ENCODE assay signal across 16 cellular contexts in genomic region chr4:140137654-140138053, GRCh38. TPM values are rescaled to one million over a fixed set of nuclear protein-coding genes. Genes with fewer than 3 reads are reported as not detected.
DNase-seq lines count a peak whose midpoint lies in the region; ATAC-seq and TF ChIP-seq lines count a peak whose summit lies in the region.
"Had no signal": no experiment of that assay in that cellular context is flagged by ENCODE, and none has a peak within 500 bp of the region (broad histone marks: within the 10 kb centered on the region; RNA-seq: fewer than 3 reads in every experiment).

No MANE protein-coding gene starts in this region.

- 47 to 58% methylated on average over 4 of the region's 4 CpGs for WGBS in gastroesophageal sphincter (ENCODE audit: low coverage in 1 of 2), 2 donors

- TF ChIP-seq POLR2A in gastroesophageal sphincter (IDR thresholded peaks at IDR 0.05), result no peak

- ATAC-seq in activated T-cell treated with anti-CD3 and anti-CD28 coated beads, Interleukin-2, amount 50 U/mL, for 72 hours (replicated peaks in 1 of 2), result no peak
- peak; percentile 76 for ATAC-seq in stimulated activated naive CD8-positive, alpha-beta T cell treated with anti-CD3 and anti-CD28 coated beads, Interleukin-15, amount 100 ng/mL, for 72 hours
- no peak for ATAC-seq in gastroesophageal sphincter
- ATAC-seq: activated T-cell treated with anti-CD3 and anti-CD28 coated beads, Interleukin-2, amount 50 U/mL, for 4 hours; left lobe of liver had no signal

- H3K4me3 Mint-ChIP-seq in activated T-cell treated with anti-CD3 and anti-CD28 coated beads, Interleukin-2, amount 50 U/mL, for 72 hours, result peak overlapping the region; percentile 21 to 51
- H3K4me3 Mint-ChIP-seq in activated T-cell treated with anti-CD3 and anti-CD28 coated beads, Interleukin-2, amount 50 U/mL, for 24 hours, result no peak overlapping the region
- peak overlapping the region; percentile 72 to 80 for H3K4me3 Mint-ChIP-seq in stimulated activated naive CD8-positive, alpha-beta T cell treated with anti-CD3 and anti-CD28 coated beads, Interleukin-15, amount 100 ng/mL, for 72 hours
- H3K4me3 Mint-ChIP-seq: activated T-cell treated with anti-CD3 and anti-CD28 coated beads, Interleukin-2, amount 50 U/mL, for 4 hours had no signal

- H3K4me3 ChIP-seq in gastroesophageal sphincter, result no peak overlapping the region
- H3K4me3 ChIP-seq: esophagus muscularis mucosa had no signal

- no peak for TF ChIP-seq EP300 in gastroesophageal sphincter (IDR thresholded peaks at IDR 0.05)

- H3K27ac ChIP-seq in gastroesophageal sphincter, result no peak overlapping the region
- H3K27ac ChIP-seq: esophagus muscularis mucosa, neutrophil had no signal

- peaks cover 9% of the 10 kb centered on the region for H3K27me3 Mint-ChIP-seq in activated T-cell treated with anti-CD3 and anti-CD28 coated beads, Interleukin-2, amount 50 U/mL, for 72 hours (ENCODE audit: low read depth)
- H3K27me3 Mint-ChIP-seq in activated T-cell treated with anti-CD3 and anti-CD28 coated beads, Interleukin-2, amount 50 U/mL, for 24 hours, result no peaks in the 10 kb centered on the region
- no peaks in the 10 kb centered on the region for H3K27me3 Mint-ChIP-seq in stimulated activated naive CD8-positive, alpha-beta T cell treated with anti-CD3 and anti-CD28 coated beads, Interleukin-15, amount 100 ng/mL, for 72 hours

- peaks cover 0 to 3% of the 10 kb centered on the region in 2 donors for H3K36me3 Mint-ChIP-seq in activated T-cell treated with anti-CD3 and anti-CD28 coated beads, Interleukin-2, amount 50 U/mL, for 72 hours (ENCODE audit: insufficient read depth in 2 of 2)
- H3K36me3 Mint-ChIP-seq in activated T-cell treated with anti-CD3 and anti-CD28 coated beads, Interleukin-2, amount 50 U/mL, for 24 hours (ENCODE audit: low read depth), result no peaks in the 10 kb centered on the region

- H3K4me1 Mint-ChIP-seq in activated T-cell treated with anti-CD3 and anti-CD28 coated beads, Interleukin-2, amount 50 U/mL, for 72 hours (ENCODE audit: low read depth), result peaks cover 30% of the 10 kb centered on the region
- H3K4me1 Mint-ChIP-seq in activated T-cell treated with anti-CD3 and anti-CD28 coated beads, Interleukin-2, amount 50 U/mL, for 24 hours (ENCODE audit: low read depth), result peaks cover 26% of the 10 kb centered on the region
- peaks cover 29% of the 10 kb centered on the region for H3K4me1 Mint-ChIP-seq in stimulated activated naive CD8-positive, alpha-beta T cell treated with anti-CD3 and anti-CD28 coated beads, Interleukin-15, amount 100 ng/mL, for 72 hours

- H3K27ac Mint-ChIP-seq in activated T-cell treated with anti-CD3 and anti-CD28 coated beads, Interleukin-2, amount 50 U/mL, for 72 hours, result no peak overlapping the region
- no peak overlapping the region for H3K27ac Mint-ChIP-seq in activated T-cell treated with anti-CD3 and anti-CD28 coated beads, Interleukin-2, amount 50 U/mL, for 24 hours
- peak overlapping the region; percentile 59 to 71 for H3K27ac Mint-ChIP-seq in stimulated activated naive CD8-positive, alpha-beta T cell treated with anti-CD3 and anti-CD28 coated beads, Interleukin-15, amount 100 ng/mL, for 72 hours

- H3K9me3 ChIP-seq in gastroesophageal sphincter, result no peaks in the 10 kb centered on the region
- H3K9me3 ChIP-seq: esophagus muscularis mucosa, neutrophil had no signal

- H3K9me3 Mint-ChIP-seq in activated T-cell treated with anti-CD3 and anti-CD28 coated beads, Interleukin-2, amount 50 U/mL, for 72 hours, result no peaks in the 10 kb centered on the region
- no peaks in the 10 kb centered on the region for H3K9me3 Mint-ChIP-seq in activated T-cell treated with anti-CD3 and anti-CD28 coated beads, Interleukin-2, amount 50 U/mL, for 24 hours
- H3K9me3 Mint-ChIP-seq in stimulated activated naive CD8-positive, alpha-beta T cell treated with anti-CD3 and anti-CD28 coated beads, Interleukin-15, amount 100 ng/mL, for 72 hours, result no peaks in the 10 kb centered on the region
- H3K9me3 Mint-ChIP-seq: activated T-cell treated with anti-CD3 and anti-CD28 coated beads, Interleukin-2, amount 50 U/mL, for 4 hours had no signal

- H3K36me3 ChIP-seq in gastroesophageal sphincter, result no peaks in the 10 kb centered on the region
- H3K36me3 ChIP-seq: esophagus muscularis mucosa, neutrophil had no signal

- H3K4me1 ChIP-seq in gastroesophageal sphincter, result peaks cover 0 to 19% (median 0%) of the 10 kb centered on the region in 3 donors

- no peak for TF ChIP-seq CTCF in gastroesophageal sphincter (IDR thresholded peaks at IDR 0.05)

- no peak for DNase-seq in activated T-cell treated with anti-CD3 and anti-CD28 coated beads, Interleukin-2, amount 50 U/mL, for 72 hours
- no peak for DNase-seq in activated T-cell treated with anti-CD3 and anti-CD28 coated beads, Interleukin-2, amount 50 U/mL, for 24 hours
- peak; percentile 88 for DNase-seq in astrocyte of the hippocampus (ENCODE audit: low read depth, low spot score)
- DNase-seq in islet precursor cell, result peak; percentile 67
- DNase-seq in stimulated activated naive CD8-positive, alpha-beta T cell treated with anti-CD3 and anti-CD28 coated beads, Interleukin-15, amount 100 ng/mL, for 72 hours, result no peak
- no peak for DNase-seq in superior temporal gyrus (ENCODE audit: extremely low spot score)
- no peak for DNase-seq in activated CD8-positive, alpha-beta memory T cell treated with anti-CD3 and anti-CD28 coated beads for 24 hours
- DNase-seq: activated T-cell treated with anti-CD3 and anti-CD28 coated beads, Interleukin-2, amount 50 U/mL, for 4 hours; central memory CD4-positive, alpha-beta T cell; GOT3; NCI-H1694 treated with DMSO at 0.1 percent for 48 hours; stimulated activated CD4-positive, alpha-beta T cell treated with anti-CD3 and anti-CD28 coated beads, Interleukin-12 subunit alpha, Interleukin-12 subunit beta, amount 100 ng/mL, for 4 hours had no signal

- H3K27me3 ChIP-seq in gastroesophageal sphincter, result no peaks in the 10 kb centered on the region
- H3K27me3 ChIP-seq: esophagus muscularis mucosa, neutrophil had no signal

RNA-seq across cellular contexts. Expression of gene MAML3, which starts 16.3 kb away (rescaled TPM):
- 1 to 10 TPM; 5.3 to 5.5 TPM for total RNA-seq in activated T-cell treated with anti-CD3 and anti-CD28 coated beads, Interleukin-2, amount 50 U/mL, for 72 hours
- total RNA-seq in gastroesophageal sphincter, result 10 to 100 TPM in 1 of 4 donors, 1 to 10 TPM in 3; 5.3 to 10.6 (median 9.3) TPM

Comparison
In these comparisons a context has a peak if more than half of its experiments do, and no peak if none do; other contexts are left out.
1. DNase-seq: peak in astrocyte of the hippocampus (single experiment) and islet precursor cell (single experiment); none in activated T-cell treated with anti-CD3 and anti-CD28 coated beads, Interleukin-2, amount 50 U/mL, for 72 hours (0 of 2), activated T-cell treated with anti-CD3 and anti-CD28 coated beads, Interleukin-2, amount 50 U/mL, for 24 hours (single experiment), stimulated activated naive CD8-positive, alpha-beta T cell treated with anti-CD3 and anti-CD28 coated beads, Interleukin-15, amount 100 ng/mL, for 72 hours (0 of 2), superior temporal gyrus (single experiment) and activated CD8-positive, alpha-beta memory T cell treated with anti-CD3 and anti-CD28 coated beads for 24 hours (single experiment).
2. H3K27ac Mint-ChIP-seq: peak in stimulated activated naive CD8-positive, alpha-beta T cell treated with anti-CD3 and anti-CD28 coated beads, Interleukin-15, amount 100 ng/mL, for 72 hours (2 of 2); none in activated T-cell treated with anti-CD3 and anti-CD28 coated beads, Interleukin-2, amount 50 U/mL, for 72 hours (single experiment) and activated T-cell treated with anti-CD3 and anti-CD28 coated beads, Interleukin-2, amount 50 U/mL, for 24 hours (single experiment).